ENCODE assay signal across 10 cellular contexts in the genomic region with DNA sequence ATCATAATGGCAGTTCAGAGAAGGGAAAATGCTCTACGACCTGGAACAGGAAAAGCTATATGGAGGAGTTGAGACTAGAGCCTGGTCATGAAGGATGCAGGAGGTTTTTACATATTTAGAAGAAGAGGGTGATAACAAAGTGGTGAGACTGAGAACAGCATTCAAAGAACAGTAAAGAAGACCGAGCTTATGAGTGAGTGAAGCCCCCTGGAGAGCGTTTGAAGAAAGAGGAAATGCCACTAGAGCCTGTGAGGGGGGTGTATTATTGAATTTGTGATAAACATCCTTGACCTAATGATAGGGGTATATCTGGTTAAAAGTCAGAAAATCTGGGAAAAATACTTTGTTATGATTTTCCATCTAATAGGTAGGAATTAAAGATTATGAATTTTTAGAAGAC. TPM values are rescaled to one million over a fixed set of nuclear protein-coding genes. Genes with fewer than 3 reads are reported as not detected.
"Had no signal": no experiment of that assay in that cellular context is flagged by ENCODE, and none has a peak within 500 bp of the region (broad histone marks: within the 10 kb centered on the region; RNA-seq: fewer than 3 reads in every experiment).

No MANE protein-coding gene starts in this region.

- H3K27me3 Mint-ChIP-seq: activated naive CD4-positive, alpha-beta T cell treated with anti-CD3 and anti-CD28 coated beads, Interleukin-2, amount 10 ng/mL, durations not matched to agents 7 days and 5 days had no signal

- H3K27me3 ChIP-seq: adrenal gland, ascending aorta, upper lobe of left lung had no signal

- H3K4me3 ChIP-seq: adrenal gland, ascending aorta, left ventricle myocardium inferior, prostate gland, upper lobe of left lung had no signal

- H3K9me3 Mint-ChIP-seq: activated naive CD4-positive, alpha-beta T cell treated with anti-CD3 and anti-CD28 coated beads, Interleukin-2, amount 10 ng/mL, durations not matched to agents 7 days and 5 days; activated T-cell treated with anti-CD3 and anti-CD28 coated beads, Interleukin-2, amount 50 U/mL, for 4 hours; natural killer cell had no signal

- ATAC-seq: esophagus mucosa had no signal

- H3K9me3 ChIP-seq: adrenal gland, ascending aorta, left ventricle myocardium inferior, prostate gland, upper lobe of left lung had no signal

- DNase-seq: activated CD8-positive, alpha-beta memory T cell treated with anti-CD3 and anti-CD28 coated beads, Interleukin-2, amount 50 U/mL, for 48 hours; left ventricle myocardium inferior had no signal

- H3K4me3 Mint-ChIP-seq: activated naive CD4-positive, alpha-beta T cell treated with anti-CD3 and anti-CD28 coated beads, Interleukin-2, amount 10 ng/mL, durations not matched to agents 7 days and 5 days; activated T-cell treated with anti-CD3 and anti-CD28 coated beads, Interleukin-2, amount 50 U/mL, for 4 hours; natural killer cell had no signal

- H3K27ac ChIP-seq: adrenal gland, ascending aorta, left ventricle myocardium inferior, prostate gland, upper lobe of left lung had no signal

RNA-seq across cellular contexts. Expression of a gene that starts 17.5 kb away (rescaled TPM):
- total RNA-seq: ascending aorta had no signal
